Comparison of ENCODE assay signal across 12 cellular contexts in genomic region chr12:110737532-110737931, GRCh38. TPM values are rescaled to one million over a fixed set of nuclear protein-coding genes. Genes with fewer than 3 reads are reported as not detected.
A peak's percentile ranks its signal among the peaks of the same experiment; 100 is the strongest.
DNase-seq lines count a peak whose midpoint lies in the region; ATAC-seq and TF ChIP-seq lines count a peak whose summit lies in the region.
"Had no signal": no experiment of that assay in that cellular context is flagged by ENCODE, and none has a peak within 500 bp of the region (broad histone marks: within the 10 kb centered on the region; RNA-seq: fewer than 3 reads in every experiment).

No MANE protein-coding gene starts in this region.

- peaks cover 13% of the 10 kb centered on the region for H3F3A ChIP-seq in SU-DHL-6 (ENCODE audit: insufficient read depth)

- H3K4me3 Mint-ChIP-seq in activated T-cell treated with anti-CD3 and anti-CD28 coated beads, Interleukin-2, amount 50 U/mL, for 4 hours = peak overlapping the region; percentile 100

- H3K4me1 Mint-ChIP-seq in activated T-cell treated with anti-CD3 and anti-CD28 coated beads, Interleukin-2, amount 50 U/mL, for 4 hours (ENCODE audit: low read depth) = peaks cover 68% of the 10 kb centered on the region

- H3K27ac ChIP-seq in SU-DHL-6 (ENCODE audit: low read depth, low read length) = no peak overlapping the region
- peak overlapping the region; percentile 7 for H3K27ac ChIP-seq in effector memory CD4-positive, alpha-beta T cell (ENCODE audit: insufficient read depth, low read length, poor library complexity, severe bottlenecking)
- H3K27ac ChIP-seq: pancreas, vagina had no signal

- H3K27me3 ChIP-seq in SU-DHL-6 (ENCODE audit: low read length) = no peaks in the 10 kb centered on the region
- H3K27me3 ChIP-seq in effector memory CD4-positive, alpha-beta T cell (replicated peaks; ENCODE audit: control insufficient read depth, insufficient read depth, low read length, poor library complexity, severe bottlenecking) = no peaks in the 10 kb centered on the region
- H3K27me3 ChIP-seq: MG63, pancreas, vagina had no signal

- H3K4me1 ChIP-seq in effector memory CD4-positive, alpha-beta T cell (ENCODE audit: control insufficient read depth, insufficient read depth, low read length, poor library complexity, severe bottlenecking) = peaks cover 28% of the 10 kb centered on the region

- H3K9me3 ChIP-seq in SU-DHL-6 (ENCODE audit: insufficient read depth, low read length) = no peaks in the 10 kb centered on the region
- no peaks in the 10 kb centered on the region for H3K9me3 ChIP-seq in effector memory CD4-positive, alpha-beta T cell (ENCODE audit: control insufficient read depth, low read length)
- H3K9me3 ChIP-seq: MG63, pancreas, vagina had no signal

- TF ChIP-seq CTCF in SU-DHL-6 (IDR thresholded peaks at IDR 0.05; ENCODE audit: insufficient read depth, low read length, poor library complexity, severe bottlenecking) = no peak

- H3K4me2 ChIP-seq in SU-DHL-6 (ENCODE audit: low read depth, low read length, poor library complexity, severe bottlenecking) = peak overlapping the region; percentile 90

- DNase-seq in activated T-cell treated with anti-CD3 and anti-CD28 coated beads, Interleukin-2, amount 50 U/mL, for 4 hours = no peak
- DNase-seq in activated T-cell treated with anti-CD3 and anti-CD28 coated beads for 4 hours (no peak), sciatic nerve (ENCODE audit: low spot score) (no peak), DMS153 treated with DMSO at 0.1 percent for 48 hours (lab: John Stamatoyannopoulos, UW; ENCODE audit: unreplicated experiment) (no peak)
- no peak for DNase-seq in effector memory CD4-positive, alpha-beta T cell
- DNase-seq in stimulated activated CD8-positive, alpha-beta memory T cell treated with anti-CD3 and anti-CD28 coated beads, Interleukin-4, amount 100 ng/mL, for 48 hours = peak; percentile 20
- DNase-seq: MG63, NCI-H2171, pancreas had no signal

- ATAC-seq in activated T-cell treated with anti-CD3 and anti-CD28 coated beads, Interleukin-2, amount 50 U/mL, for 4 hours = no peak
- no peak for ATAC-seq in sciatic nerve
- no peak for ATAC-seq in activated CD4-positive, CD25-positive, alpha-beta regulatory T cell treated with anti-CD3 and anti-CD28 coated beads, Interleukin-2, amount 50 U/mL, for 24 hours
- ATAC-seq: pancreas had no signal

- H3K4me3 ChIP-seq in SU-DHL-6 (ENCODE audit: insufficient read depth, low read length, poor library complexity, severe bottlenecking) = no peak overlapping the region
- H3K4me3 ChIP-seq in effector memory CD4-positive, alpha-beta T cell (ENCODE audit: insufficient read depth, low read depth, low read length, poor library complexity, severe bottlenecking) = no peak overlapping the region
- H3K4me3 ChIP-seq: MG63, pancreas, vagina had no signal

- H3K79me2 ChIP-seq in SU-DHL-6 (ENCODE audit: insufficient read depth, low read length) = peaks cover 100% of the 10 kb centered on the region

- H3K36me3 Mint-ChIP-seq in activated T-cell treated with anti-CD3 and anti-CD28 coated beads, Interleukin-2, amount 50 U/mL, for 4 hours (ENCODE audit: insufficient read depth) = peaks cover 33% of the 10 kb centered on the region

- no peak overlapping the region for H3K9ac ChIP-seq in SU-DHL-6 (ENCODE audit: low read length)

- H3K9me2 ChIP-seq in SU-DHL-6 (replicated peaks; ENCODE audit: insufficient read depth, low read length) = no peaks in the 10 kb centered on the region

- H4K20me1 ChIP-seq in SU-DHL-6 (ENCODE audit: low read depth, low read length) = peaks cover 52% of the 10 kb centered on the region

- no peak overlapping the region for H2AFZ ChIP-seq in SU-DHL-6 (ENCODE audit: low read depth, low read length, severe bottlenecking)

- H3K36me3 ChIP-seq in SU-DHL-6 (ENCODE audit: low read length) = peaks cover 11% of the 10 kb centered on the region; the same call in 1 of the 2 replicates
- no peaks in the 10 kb centered on the region for H3K36me3 ChIP-seq in effector memory CD4-positive, alpha-beta T cell (ENCODE audit: control insufficient read depth, insufficient read depth, low read length)

- H3K27me3 Mint-ChIP-seq in activated T-cell treated with anti-CD3 and anti-CD28 coated beads, Interleukin-2, amount 50 U/mL, for 4 hours (ENCODE audit: low read depth) = no peaks in the 10 kb centered on the region

- intact Hi-C loops in sciatic nerve (cut with DNase I) = no loop called here

- H3K9me3 Mint-ChIP-seq in activated T-cell treated with anti-CD3 and anti-CD28 coated beads, Interleukin-2, amount 50 U/mL, for 4 hours = no peaks in the 10 kb centered on the region

RNA-seq across cellular contexts. Expression of gene PPP1CC, which starts 5.2 kb away (rescaled TPM):
- 100 to 1,000 TPM; 345 to 413 (median 354) TPM for total RNA-seq in activated T-cell treated with anti-CD3 and anti-CD28 coated beads, Interleukin-2, amount 50 U/mL, for 4 hours
- total RNA-seq in sciatic nerve = 111 TPM

RNA-seq across cellular contexts. Expression of gene HVCN1, which starts 48.6 kb away (rescaled TPM):
- 1 to 10 TPM; 6.1 to 8.1 (median 7.2) TPM for total RNA-seq in activated T-cell treated with anti-CD3 and anti-CD28 coated beads, Interleukin-2, amount 50 U/mL, for 4 hours
- total RNA-seq in sciatic nerve = 7.5 TPM
